Comparison of ENCODE assay signal across 8 cellular contexts in genomic region chr21:30044447-30045064, GRCh38.
DNase-seq lines count a peak whose midpoint lies in the region; ATAC-seq and TF ChIP-seq lines count a peak whose summit lies in the region.

No MANE protein-coding gene starts in this region.

- POLR2A ChIA-PET in HCT116 (lab: Charles Lee) = no interaction called here

- H3K9me3 ChIP-seq in CD4-positive, CD25-positive, alpha-beta regulatory T cell (ENCODE audit: control insufficient read depth in 2 of 2, low read length in 2 of 2) = peaks cover 0 to 3% of the 10 kb centered on the region in 2 experiments
- H3K9me3 ChIP-seq in HCT116 (ENCODE audit: control insufficient read depth in 1 of 2, insufficient read depth in 1 of 2, low read depth in 1 of 2, low read length in 2 of 2) (peaks cover 3 to 8% of the 10 kb centered on the region in 2 experiments; a peak in 2 of 4 replicates), vagina (no peaks in the 10 kb centered on the region)

- H3K79me2 ChIP-seq in HCT116 (ENCODE audit: insufficient read depth, low read length) = no peaks in the 10 kb centered on the region

- H3K27me3 ChIP-seq in CD4-positive, CD25-positive, alpha-beta regulatory T cell (ENCODE audit: control insufficient read depth, insufficient read depth, low read length) = no peaks in the 10 kb centered on the region
- no peaks in the 10 kb centered on the region for H3K27me3 ChIP-seq in HCT116 (ENCODE audit: insufficient read depth, low read length)
- H3K27me3 ChIP-seq in vagina = no peaks in the 10 kb centered on the region

- RAD21 ChIA-PET in HCT116 (lab: Charles Lee; ENCODE audit: low non-redundant PET in 1 of 2, low total read pairs in 2 of 2, uncharacterized antibody in 2 of 2, unreplicated experiment in 2 of 2) = no interaction called here

- no peaks in the 10 kb centered on the region for H3K9me2 ChIP-seq in HCT116 (ENCODE audit: insufficient read depth)

- H3K4me1 ChIP-seq in CD4-positive, CD25-positive, alpha-beta regulatory T cell (ENCODE audit: control insufficient read depth, insufficient read depth, low read length, poor library complexity, severe bottlenecking) = no peaks in the 10 kb centered on the region
- H3K4me1 ChIP-seq in HCT116 (ENCODE audit: control insufficient read depth in 1 of 2, insufficient read depth in 2 of 2, low read length in 2 of 2) (no peaks in the 10 kb centered on the region), vagina (no peaks in the 10 kb centered on the region)

- intact Hi-C loops in HCT116 (cut with micrococcal nuclease) (loop anchor here (1.0 kb wide), 1 partner anchor 1042 kb away; no protein-coding TSS in a partner anchor), vagina (cut with DNase I) (no loop called here)

- no peak overlapping the region for H3K4me3 Mint-ChIP-seq in CD4-positive, CD25-positive, alpha-beta regulatory T cell

- H3K4me3 ChIP-seq in CD4-positive, CD25-positive, alpha-beta regulatory T cell (ENCODE audit: low read depth, low read length) = no peak overlapping the region
- H3K4me3 ChIP-seq in HCT116 (replicated peaks in 1 of 2; ENCODE audit: low read depth in 1 of 2, low read length in 2 of 2) (no peak overlapping the region), vagina (no peak overlapping the region)

- H3K4me2 ChIP-seq in HCT116 (ENCODE audit: low read length) = no peak overlapping the region

- H3K36me3 Mint-ChIP-seq in CD4-positive, CD25-positive, alpha-beta regulatory T cell = no peaks in the 10 kb centered on the region

- peak in 2 of 3 donors; percentile 6 to 10 for DNase-seq in CD4-positive, CD25-positive, alpha-beta regulatory T cell
- DNase-seq in HCT116 (ENCODE audit: low read depth, low spot score) (no peak), iris pigment epithelial cell (ENCODE audit: low read depth) (peak; percentile 21), vagina (ENCODE audit: extremely low spot score in 2 of 2) (no peak), NCI-H187 (lab: John Stamatoyannopoulos, UW) (no peak)

- TF ChIP-seq POLR2A in HCT116 (IDR thresholded peaks at IDR 0.05; ENCODE audit: borderline replicate concordance, extremely low read depth, insufficient read depth, insufficient read length) (no peak), vagina (IDR thresholded peaks at IDR 0.05) (no peak)

- H3K9ac ChIP-seq in HCT116 (ENCODE audit: low read length) = no peak overlapping the region

- no peak for ATAC-seq in CD4-positive, CD25-positive, alpha-beta regulatory T cell (ENCODE audit: low read depth in 2 of 2)
- ATAC-seq in HCT116 = no peak
- ATAC-seq in GM18520 (IDR thresholded peaks at IDR 0.05; ENCODE audit: unreplicated experiment) = no peak
- ATAC-seq in GM21360 (IDR thresholded peaks at IDR 0.05; ENCODE audit: unreplicated experiment) = no peak

- H3K27ac ChIP-seq in CD4-positive, CD25-positive, alpha-beta regulatory T cell (ENCODE audit: insufficient read depth, low read length, poor library complexity, severe bottlenecking) = no peak overlapping the region
- H3K27ac ChIP-seq in HCT116 (ENCODE audit: low read depth, low read length) (no peak overlapping the region), VCaP (no peak overlapping the region), vagina (no peak overlapping the region)

- TF ChIP-seq RAD21 in HCT116 (IDR thresholded peaks at IDR 0.05; ENCODE audit: low read depth) = peak; percentile 10; the same call in 1 of the 2 replicates

- no peak overlapping the region for H2AFZ ChIP-seq in HCT116 (ENCODE audit: low read depth, low read length, poor library complexity, severe bottlenecking)

- TF ChIP-seq CTCF in HCT116 (IDR thresholded peaks at IDR 0.05 in 2 of 3, conservative IDR thresholded peaks at IDR 0.05 in 1 of 3; ENCODE audit: borderline replicate concordance in 1 of 3, insufficient read depth in 1 of 3, low read depth in 2 of 3, low read length in 2 of 3) = peak in 2 of 3 experiments; percentile 60 to 76; a peak in 4 of 6 replicates
- peak; percentile 99 for TF ChIP-seq CTCF in VCaP (conservative IDR thresholded peaks at IDR 0.05)
- peak; percentile 40 to 74 (median 67) for TF ChIP-seq CTCF in vagina (IDR thresholded peaks at IDR 0.05)

- peaks cover 0 to 12% (median 2%) of the 10 kb centered on the region in 7 donors for H3K9me3 Mint-ChIP-seq in CD4-positive, CD25-positive, alpha-beta regulatory T cell

- peaks cover 6% of the 10 kb centered on the region for H3K27me3 Mint-ChIP-seq in CD4-positive, CD25-positive, alpha-beta regulatory T cell

- no peaks in the 10 kb centered on the region for H3K36me3 ChIP-seq in CD4-positive, CD25-positive, alpha-beta regulatory T cell (ENCODE audit: control insufficient read depth, insufficient read depth, low read length)
- H3K36me3 ChIP-seq in HCT116 (ENCODE audit: control insufficient read depth in 1 of 2, insufficient read depth in 2 of 2, low read length in 2 of 2) (no peaks in the 10 kb centered on the region), vagina (no peaks in the 10 kb centered on the region)

- BruUV-seq in HCT116 (replicated peaks; lab: Mats Ljungman, UMichigan) = no TSS peak

- H4K20me1 ChIP-seq in HCT116 (ENCODE audit: insufficient read depth) = no peaks in the 10 kb centered on the region

- CTCF ChIA-PET in HCT116 (lab: Charles Lee) = no interaction called here

- H3K4me1 Mint-ChIP-seq in CD4-positive, CD25-positive, alpha-beta regulatory T cell = no peaks in the 10 kb centered on the region

- H3K27ac Mint-ChIP-seq in CD4-positive, CD25-positive, alpha-beta regulatory T cell = no peak overlapping the region

TF ChIP-seq in HCT116, 20 proteins besides CTCF, POLR2A, EP300 and RAD21:
- TF ChIP-seq ZFX (IDR thresholded peaks at IDR 0.05) (no peak), ELF1 (IDR thresholded peaks at IDR 0.05; ENCODE audit: borderline replicate concordance, low read depth) (no peak)

Comparison
In these comparisons a context has a peak if more than half of its experiments do, and no peak if none do; other contexts are left out.
1. DNase-seq: peak in CD4-positive, CD25-positive, alpha-beta regulatory T cell (2 of 3) and iris pigment epithelial cell (single experiment); none in HCT116 (single experiment), vagina (0 of 2) and NCI-H187 (0 of 2).
2. Peak in every context shown above with its lines, with median percentiles within 50 percentile points of each other: CTCF ChIP-seq.